In the genomic region with DNA sequence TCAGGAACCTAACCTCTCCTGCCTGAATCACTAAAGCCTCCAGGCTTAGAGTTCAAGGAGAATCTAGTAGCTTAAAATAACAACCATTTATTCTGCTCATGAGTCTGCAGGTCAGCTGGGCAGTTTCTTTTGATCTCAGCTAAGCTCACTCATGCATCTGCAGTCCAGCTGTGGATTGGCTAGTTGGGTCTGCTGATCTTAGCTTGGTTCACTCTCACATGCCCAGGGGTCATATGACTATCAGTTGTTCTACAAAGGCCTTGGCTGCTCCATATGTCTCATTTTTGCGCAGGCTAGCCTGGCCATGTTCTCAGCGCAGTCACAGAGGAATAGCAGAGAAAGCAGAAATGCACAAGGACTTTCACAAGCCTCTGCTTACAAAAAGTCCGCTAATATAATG, we compare ENCODE assay signal across 11 cellular contexts.
DNase-seq lines count a peak whose midpoint lies in the region.
"Had no signal": no experiment of that assay in that cellular context is flagged by ENCODE, and none has a peak within 500 bp of the region (broad histone marks: within the 10 kb centered on the region; RNA-seq: fewer than 3 reads in every experiment).

No MANE protein-coding gene starts in this region.

- no CpG with 5 or more reads among the region's 3 CpGs for WGBS in trophoblast cell (ENCODE audit: extremely low coverage, insufficient coverage, insufficient read length)

- H3K14ac ChIP-seq in trophoblast cell (ENCODE audit: low read length) = no peak overlapping the region

- peaks cover 0 to 3% of the 10 kb centered on the region in 2 experiments for H3K4me1 ChIP-seq in trophoblast cell (ENCODE audit: control insufficient read depth in 1 of 2, insufficient read depth in 2 of 2, low read length in 2 of 2)

- H3K18ac ChIP-seq in trophoblast cell (ENCODE audit: low read length) = no peak overlapping the region

- no peak overlapping the region for H2AK5ac ChIP-seq in trophoblast cell (ENCODE audit: low read length)

- H2BK120ac ChIP-seq in trophoblast cell (ENCODE audit: insufficient read depth, low read length, poor library complexity) = no peak overlapping the region

- H3K27me3 ChIP-seq in trophoblast cell (ENCODE audit: insufficient read depth, low read length) = no peaks in the 10 kb centered on the region

- no peak overlapping the region for H3K4me2 ChIP-seq in trophoblast cell (ENCODE audit: low read length)

- H2BK12ac ChIP-seq in trophoblast cell (ENCODE audit: low read length) = no peak overlapping the region

- H2AFZ ChIP-seq in trophoblast cell (ENCODE audit: insufficient read depth, low read length, poor library complexity) = no peak overlapping the region

- no peak overlapping the region for H2BK5ac ChIP-seq in trophoblast cell (ENCODE audit: low read depth, low read length, poor library complexity)

- no peak overlapping the region for H3K4ac ChIP-seq in trophoblast cell (ENCODE audit: low read depth, low read length)

- no peaks in the 10 kb centered on the region for H3K9me3 ChIP-seq in trophoblast cell (ENCODE audit: insufficient read depth, low read depth, low read length)

- H4K12ac ChIP-seq in trophoblast cell (ENCODE audit: low read depth, low read length) = no peak overlapping the region

- no peak overlapping the region for H4K91ac ChIP-seq in trophoblast cell (ENCODE audit: low read depth, low read length)

- H3K36me3 ChIP-seq in trophoblast cell (ENCODE audit: control insufficient read depth in 1 of 2, insufficient read depth in 2 of 2, low read length in 2 of 2) = no peaks in the 10 kb centered on the region

- H3K9ac ChIP-seq in trophoblast cell (ENCODE audit: low read length) = no peak overlapping the region

- no peak overlapping the region for H3K4me3 ChIP-seq in trophoblast cell (ENCODE audit: low read depth, low read length)

- H3K79me2 ChIP-seq in trophoblast cell (ENCODE audit: control insufficient read depth, insufficient read depth, low read length, poor library complexity) = no peaks in the 10 kb centered on the region

- H3K27ac ChIP-seq in trophoblast cell (ENCODE audit: low read depth, low read length) = no peak overlapping the region

- H3K79me1 ChIP-seq in trophoblast cell (ENCODE audit: low read length) = peaks cover 2% of the 10 kb centered on the region

- no peak overlapping the region for H3K23ac ChIP-seq in trophoblast cell (ENCODE audit: low read length)

- peak; percentile 16 for DNase-seq in GM03348 (ENCODE audit: low spot score)
- DNase-seq in SW480 (ENCODE audit: low spot score) = peak; percentile 17
- peak; percentile 2 for DNase-seq in fibroblast of peridontal ligament (ENCODE audit: extremely low read depth)
- peak; percentile 36 to 38 for DNase-seq in trophoblast cell
- no peak for DNase-seq in DMS153 treated with DMSO at 0.1 percent for 48 hours (lab: John Stamatoyannopoulos, UW; ENCODE audit: unreplicated experiment)
- no peak for DNase-seq in pons (ENCODE audit: low spot score)
- DNase-seq in amniotic stem cell (lab: John Stamatoyannopoulos, UW) = no peak
- no peak for DNase-seq in central memory CD4-positive, alpha-beta T cell
- DNase-seq: activated CD8-positive, alpha-beta memory T cell treated with anti-CD3 and anti-CD28 coated beads, Interleukin-2, amount 50 U/mL, for 4 hours; activated naive CD8-positive, alpha-beta T cell treated with anti-CD3 and anti-CD28 coated beads, Interleukin-2, amount 10 ng/mL, durations not matched to agents 7 days and 5 days; GF-D8 had no signal

- no peak overlapping the region for H4K8ac ChIP-seq in trophoblast cell (ENCODE audit: low read depth, low read length)

Comparison
In these comparisons a context has a peak if more than half of its experiments do, and no peak if none do; other contexts are left out.
1. DNase-seq: peak in GM03348 (single experiment), SW480 (single experiment), fibroblast of peridontal ligament (single experiment) and trophoblast cell (2 of 2); none in DMS153 treated with DMSO at 0.1 percent for 48 hours (single experiment), pons (single experiment), amniotic stem cell (single experiment) and central memory CD4-positive, alpha-beta T cell (single experiment).